Comparison of ENCODE assay signal across 9 cellular contexts in the genomic region with DNA sequence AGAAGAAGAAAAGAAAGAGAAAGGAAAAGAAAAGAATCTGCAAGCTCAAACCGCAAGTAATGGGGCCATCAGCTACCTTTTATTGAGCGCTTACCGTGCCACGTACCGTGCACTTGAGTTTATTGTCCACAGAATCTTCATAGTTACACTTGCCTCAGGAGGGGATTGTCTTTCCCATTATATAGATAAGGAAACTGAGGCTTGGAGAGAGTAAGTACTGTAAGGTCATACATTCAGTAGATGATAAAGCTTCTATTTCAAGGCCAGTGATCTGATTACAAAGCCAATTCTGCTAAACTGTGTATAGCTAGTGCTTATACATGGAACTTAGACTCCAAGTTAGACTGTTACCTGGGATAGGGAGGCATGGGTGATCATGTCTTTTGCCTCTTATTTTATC.
"Had no signal": no experiment of that assay in that cellular context is flagged by ENCODE, and none has a peak within 500 bp of the region (broad histone marks: within the 10 kb centered on the region; RNA-seq: fewer than 3 reads in every experiment).

No MANE protein-coding gene starts in this region.

- FAIRE-seq: HepG2 had no signal

- DNase-seq: GM23248, GOT3, H7, HFFc6 had no signal

- H2AFZ ChIP-seq: GM23248 had no signal

- H3K9ac ChIP-seq: GM23248 had no signal

- H3K4me3 Mint-ChIP-seq: HFFc6, IgD-negative memory B cell had no signal

- H3K27ac ChIP-seq: GM23248, HL-60 had no signal

- H3K27ac Mint-ChIP-seq: IgD-negative memory B cell had no signal

- H3K36me3 ChIP-seq: HAP-1 had no signal

- H3K4me1 ChIP-seq: HAP-1 had no signal

- ATAC-seq: HCT116, HepG2 had no signal

- H3K4me3 ChIP-seq: GM23248, HAP-1 had no signal

- H3K9me3 ChIP-seq: HAP-1 had no signal

- H3K9me3 Mint-ChIP-seq: HFFc6, IgD-negative memory B cell had no signal

- H3K4me1 Mint-ChIP-seq: IgD-negative memory B cell had no signal
